ENCODE assay signal across 1 cellular context in the genomic region with DNA sequence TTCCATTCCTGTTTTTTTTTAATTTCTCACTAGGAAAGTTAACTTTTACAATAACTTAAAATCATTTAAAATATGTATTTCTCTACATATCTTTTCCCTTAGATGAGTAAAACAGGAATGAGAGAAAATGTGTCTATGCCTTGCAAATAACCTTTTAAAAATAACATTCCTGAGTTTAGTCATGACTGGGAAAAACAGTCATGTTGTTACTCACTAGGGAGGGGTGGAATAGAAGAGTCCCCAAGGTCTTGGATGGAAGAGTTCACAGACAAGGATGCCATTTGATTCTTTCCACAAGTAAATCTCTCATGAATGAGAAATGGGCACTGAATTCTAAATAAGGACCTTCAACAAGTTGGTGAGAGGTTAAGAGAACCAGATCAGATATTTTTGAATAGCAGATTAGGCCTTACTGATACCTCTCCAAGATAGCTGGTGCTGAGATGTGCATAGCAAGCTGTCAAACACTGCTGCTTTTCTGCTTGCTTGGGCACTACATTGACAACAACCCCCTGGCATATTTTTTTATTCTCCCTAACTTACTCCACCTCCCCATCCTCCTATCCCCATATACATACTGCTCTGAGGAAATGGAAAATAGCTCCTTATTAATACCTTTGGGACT.
TF ChIP-seq lines count a peak whose summit lies in the region.

No MANE protein-coding gene starts in this region.

TF ChIP-seq in SK-N-SH treated with all-trans-retinoic acid at 6 μM for 48 hours, 23 proteins besides CTCF, POLR2A, EP300 and RAD21 (continued from another document):
- TF ChIP-seq BACH2 (CRISPR knock-in tag; IDR thresholded peaks at IDR 0.05; ENCODE audit: borderline replicate concordance) (no peak), PPARA (CRISPR knock-in tag; IDR thresholded peaks at IDR 0.05; ENCODE audit: borderline replicate concordance) (no peak), ZNF70 (CRISPR knock-in tag; IDR thresholded peaks at IDR 0.05) (no peak), ISL1 (CRISPR knock-in tag; IDR thresholded peaks at IDR 0.05) (no peak), OSR1 (CRISPR knock-in tag; IDR thresholded peaks at IDR 0.05) (no peak)
- TF ChIP-seq, protein P1, sequence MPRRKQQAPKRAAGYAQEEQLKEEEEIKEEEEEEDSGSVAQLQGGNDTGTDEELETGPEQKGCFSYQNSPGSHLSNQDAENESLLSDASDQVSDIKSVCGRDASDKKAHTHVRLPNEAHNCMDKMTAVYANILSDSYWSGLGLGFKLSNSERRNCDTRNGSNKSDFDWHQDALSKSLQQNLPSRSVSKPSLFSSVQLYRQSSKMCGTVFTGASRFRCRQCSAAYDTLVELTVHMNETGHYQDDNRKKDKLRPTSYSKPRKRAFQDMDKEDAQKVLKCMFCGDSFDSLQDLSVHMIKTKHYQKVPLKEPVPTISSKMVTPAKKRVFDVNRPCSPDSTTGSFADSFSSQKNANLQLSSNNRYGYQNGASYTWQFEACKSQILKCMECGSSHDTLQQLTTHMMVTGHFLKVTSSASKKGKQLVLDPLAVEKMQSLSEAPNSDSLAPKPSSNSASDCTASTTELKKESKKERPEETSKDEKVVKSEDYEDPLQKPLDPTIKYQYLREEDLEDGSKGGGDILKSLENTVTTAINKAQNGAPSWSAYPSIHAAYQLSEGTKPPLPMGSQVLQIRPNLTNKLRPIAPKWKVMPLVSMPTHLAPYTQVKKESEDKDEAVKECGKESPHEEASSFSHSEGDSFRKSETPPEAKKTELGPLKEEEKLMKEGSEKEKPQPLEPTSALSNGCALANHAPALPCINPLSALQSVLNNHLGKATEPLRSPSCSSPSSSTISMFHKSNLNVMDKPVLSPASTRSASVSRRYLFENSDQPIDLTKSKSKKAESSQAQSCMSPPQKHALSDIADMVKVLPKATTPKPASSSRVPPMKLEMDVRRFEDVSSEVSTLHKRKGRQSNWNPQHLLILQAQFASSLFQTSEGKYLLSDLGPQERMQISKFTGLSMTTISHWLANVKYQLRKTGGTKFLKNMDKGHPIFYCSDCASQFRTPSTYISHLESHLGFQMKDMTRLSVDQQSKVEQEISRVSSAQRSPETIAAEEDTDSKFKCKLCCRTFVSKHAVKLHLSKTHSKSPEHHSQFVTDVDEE (CRISPR knock-in tag; IDR thresholded peaks at IDR 0.05): no peak
